Comparison of ENCODE assay signal across 8 cellular contexts in the genomic region with DNA sequence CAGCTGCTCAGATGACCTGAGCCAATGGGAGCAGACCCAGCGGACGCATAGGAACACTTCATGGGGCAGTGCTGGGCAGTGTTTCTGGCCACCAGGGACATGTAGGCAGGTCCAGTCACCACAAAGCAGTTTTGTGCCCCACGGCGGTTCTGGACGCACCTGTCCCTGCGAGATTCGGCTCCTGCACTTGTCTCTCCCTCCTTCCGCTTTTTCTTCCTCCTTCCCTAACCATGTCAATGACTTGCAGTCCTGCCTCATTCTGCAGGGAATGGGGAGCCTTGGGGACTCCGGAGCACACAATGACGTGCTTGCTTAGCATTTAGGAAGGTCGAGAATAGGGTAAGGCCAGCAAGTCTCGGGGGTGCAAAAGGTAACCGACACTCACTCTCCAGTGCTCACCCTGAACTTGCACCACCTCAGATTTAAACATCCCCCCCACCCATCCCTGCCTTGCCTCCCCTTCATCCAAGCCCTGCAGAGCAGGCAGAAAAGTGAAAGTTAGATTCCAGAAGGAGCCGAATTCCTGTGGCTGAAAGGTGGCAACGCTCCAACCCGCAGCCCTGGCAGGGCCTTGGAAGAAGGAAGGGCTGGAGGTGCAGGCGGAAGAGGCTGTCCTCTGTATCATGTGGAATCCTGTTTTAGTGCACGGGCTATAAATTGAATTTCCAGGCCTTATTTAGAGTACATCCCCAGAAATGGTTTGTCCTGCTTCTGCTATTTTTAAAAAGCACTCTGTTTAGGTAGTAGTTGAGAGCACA. TPM values are rescaled to one million over a fixed set of nuclear protein-coding genes. Genes with fewer than 3 reads are reported as not detected.
DNase-seq lines count a peak whose midpoint lies in the region; ATAC-seq and TF ChIP-seq lines count a peak whose summit lies in the region.

No MANE protein-coding gene starts in this region.

- in situ Hi-C loops in GM23248 (cut with MboI): no loop called here

- peak overlapping the region; percentile 13; the same call in 1 of the 2 replicates for H2AFZ ChIP-seq in GM23248
- no peak overlapping the region for H2AFZ ChIP-seq in hepatocyte

- intact Hi-C loops in ascending aorta (cut with DNase I): no loop called here
- intact Hi-C loops in activated CD4-positive, alpha-beta T cell treated with anti-CD3 and anti-CD28 coated beads, Interleukin-2, amount 10 ng/mL, durations not matched to agents 24 days and 14 days (cut with micrococcal nuclease): no loop called here

- H3K27me3 ChIP-seq in GM23248 (replicated peaks; ENCODE audit: insufficient read depth): peaks cover 35% of the 10 kb centered on the region
- no peaks in the 10 kb centered on the region for H3K27me3 ChIP-seq in ascending aorta
- H3K27me3 ChIP-seq in hepatocyte: no peaks in the 10 kb centered on the region

- peak overlapping the region; percentile 55 for H3K27ac Mint-ChIP-seq in stimulated activated effector memory CD8-positive, alpha-beta T cell treated with anti-CD3 and anti-CD28 coated beads, Interleukin-12 subunit alpha, Interleukin-12 subunit beta, amount 100 ng/mL, for 72 hours
- no peak overlapping the region for H3K27ac Mint-ChIP-seq in activated CD4-positive, alpha-beta T cell treated with anti-CD3 and anti-CD28 coated beads, Interleukin-2, amount 10 ng/mL, durations not matched to agents 24 days and 14 days

- peaks cover 11% of the 10 kb centered on the region for H3K4me1 Mint-ChIP-seq in stimulated activated effector memory CD8-positive, alpha-beta T cell treated with anti-CD3 and anti-CD28 coated beads, Interleukin-12 subunit alpha, Interleukin-12 subunit beta, amount 100 ng/mL, for 72 hours
- peaks cover 7% of the 10 kb centered on the region for H3K4me1 Mint-ChIP-seq in activated CD4-positive, alpha-beta T cell treated with anti-CD3 and anti-CD28 coated beads, Interleukin-2, amount 10 ng/mL, durations not matched to agents 24 days and 14 days

- 0 out of 2 replicates have a peak, but pooled peaks cover 3% of the 10 kb centered on the region for H3K4me1 ChIP-seq in GM23248 (ENCODE audit: insufficient read depth)
- H3K4me1 ChIP-seq in ascending aorta: peaks cover 8 to 12% of the 10 kb centered on the region in 2 donors
- H3K4me1 ChIP-seq in hepatocyte (ENCODE audit: insufficient read depth): peaks cover 3% of the 10 kb centered on the region

- H3K9me2 ChIP-seq in GM23248 (ENCODE audit: insufficient read depth) (no peaks in the 10 kb centered on the region), hepatocyte (replicated peaks; ENCODE audit: insufficient read depth) (no peaks in the 10 kb centered on the region)

- TF ChIP-seq CTCF in ascending aorta (IDR thresholded peaks at IDR 0.05) (no peak), hepatocyte (IDR thresholded peaks at IDR 0.05; ENCODE audit: poor library complexity) (no peak)

- WGBS in GM23248 (ENCODE audit: low coverage in 1 of 2, low lambda C conversion rate in 2 of 2, missing lambda C conversion rate in 2 of 2), 2 experiments: 37% methylated on average over 18 of the region's 18 CpGs
- WGBS in hepatocyte (ENCODE audit: low lambda C conversion rate, missing lambda C conversion rate): 74% methylated on average over 18 of the region's 18 CpGs

- ATAC-seq in stimulated activated effector memory CD8-positive, alpha-beta T cell treated with anti-CD3 and anti-CD28 coated beads, Interleukin-12 subunit alpha, Interleukin-12 subunit beta, amount 100 ng/mL, for 72 hours: no peak

- DNase-seq in GM23248 (peak; percentile 91), ascending aorta (ENCODE audit: low spot score in 2 of 2) (peak in 1 of 2 donors; percentile 77), hepatocyte (ENCODE audit: low spot score) (peak; percentile 65), NCI-H1694 treated with DMSO at 0.1 percent for 48 hours (lab: John Stamatoyannopoulos, UW) (no peak), HuH-7 (ENCODE audit: low spot score) (no peak)
- no peak for DNase-seq in stimulated activated effector memory CD8-positive, alpha-beta T cell treated with anti-CD3 and anti-CD28 coated beads, Interleukin-12 subunit alpha, Interleukin-12 subunit beta, amount 100 ng/mL, for 72 hours (ENCODE audit: low spot score in 2 of 2)
- no peak for DNase-seq in activated CD4-positive, alpha-beta T cell treated with anti-CD3 and anti-CD28 coated beads, Interleukin-2, amount 10 ng/mL, durations not matched to agents 24 days and 14 days
- no peak for DNase-seq in activated CD4-positive, alpha-beta T cell treated with anti-CD3 and anti-CD28 coated beads for 1 hour

- H3K27ac ChIP-seq in GM23248 (no peak overlapping the region), ascending aorta (peak overlapping the region; percentile 63 to 68), hepatocyte (no peak overlapping the region)

- H3K4me2 ChIP-seq in GM23248 (ENCODE audit: unreplicated experiment): peak overlapping the region; percentile 39
- H3K4me2 ChIP-seq in hepatocyte: no peak overlapping the region

- H4K20me1 ChIP-seq in GM23248 (ENCODE audit: insufficient read depth): no peaks in the 10 kb centered on the region
- H4K20me1 ChIP-seq in hepatocyte (ENCODE audit: insufficient read depth, poor library complexity, severe bottlenecking): no peaks in the 10 kb centered on the region

- H3K36me3 ChIP-seq in GM23248 (ENCODE audit: low read depth) (no peaks in the 10 kb centered on the region), ascending aorta (no peaks in the 10 kb centered on the region), hepatocyte (replicated peaks; ENCODE audit: insufficient read depth, low read depth) (no peaks in the 10 kb centered on the region)

- no peak overlapping the region for H3K9ac ChIP-seq in GM23248

- no peaks in the 10 kb centered on the region for H3K9me3 ChIP-seq in GM23248 (ENCODE audit: low read depth)
- H3K9me3 ChIP-seq in ascending aorta: no peaks in the 10 kb centered on the region
- H3K9me3 ChIP-seq in hepatocyte (ENCODE audit: low read depth): no peaks in the 10 kb centered on the region

- H3F3A ChIP-seq in GM23248 (ENCODE audit: insufficient read depth): no peaks in the 10 kb centered on the region

- H3K79me2 ChIP-seq in GM23248 (ENCODE audit: insufficient read depth) (no peaks in the 10 kb centered on the region), hepatocyte (no peaks in the 10 kb centered on the region)

- H3K9me3 Mint-ChIP-seq in stimulated activated effector memory CD8-positive, alpha-beta T cell treated with anti-CD3 and anti-CD28 coated beads, Interleukin-12 subunit alpha, Interleukin-12 subunit beta, amount 100 ng/mL, for 72 hours: no peaks in the 10 kb centered on the region
- no peaks in the 10 kb centered on the region for H3K9me3 Mint-ChIP-seq in activated CD4-positive, alpha-beta T cell treated with anti-CD3 and anti-CD28 coated beads, Interleukin-2, amount 10 ng/mL, durations not matched to agents 24 days and 14 days

- peaks cover 28% of the 10 kb centered on the region for H3K36me3 Mint-ChIP-seq in stimulated activated effector memory CD8-positive, alpha-beta T cell treated with anti-CD3 and anti-CD28 coated beads, Interleukin-12 subunit alpha, Interleukin-12 subunit beta, amount 100 ng/mL, for 72 hours
- peaks cover 8% of the 10 kb centered on the region for H3K36me3 Mint-ChIP-seq in activated CD4-positive, alpha-beta T cell treated with anti-CD3 and anti-CD28 coated beads, Interleukin-2, amount 10 ng/mL, durations not matched to agents 24 days and 14 days (ENCODE audit: low read depth)

- H3K4me3 ChIP-seq in GM23248 (no peak overlapping the region; the same call in 1 of the 2 replicates), ascending aorta (peak overlapping the region; percentile 51 to 54), hepatocyte (no peak overlapping the region)

- H3K4me3 Mint-ChIP-seq in stimulated activated effector memory CD8-positive, alpha-beta T cell treated with anti-CD3 and anti-CD28 coated beads, Interleukin-12 subunit alpha, Interleukin-12 subunit beta, amount 100 ng/mL, for 72 hours: no peak overlapping the region
- H3K4me3 Mint-ChIP-seq in activated CD4-positive, alpha-beta T cell treated with anti-CD3 and anti-CD28 coated beads, Interleukin-2, amount 10 ng/mL, durations not matched to agents 24 days and 14 days: no peak overlapping the region

- H3K27me3 Mint-ChIP-seq in activated CD4-positive, alpha-beta T cell treated with anti-CD3 and anti-CD28 coated beads, Interleukin-2, amount 10 ng/mL, durations not matched to agents 24 days and 14 days: no peaks in the 10 kb centered on the region

RNA-seq across cellular contexts. Expression of a gene that starts 40.5 kb away (rescaled TPM):
- total RNA-seq in GM23248 (2014; rRNA removed; shearing (Covaris generic)): 17.2 and 18.5 TPM in 2 replicates
- polyA plus RNA-seq in GM23248 (2016; fragmentation: Nextera tagmentation; extraction: Ambion mirVana) (16.2 and 16.7 TPM in 2 replicates), hepatocyte (15.7 and 16.6 TPM in 2 replicates)
- total RNA-seq in ascending aorta (28.1 TPM), hepatocyte (21.9 and 28.2 TPM in 2 replicates)
- 36.7 and 37.9 TPM in 2 replicates for total RNA-seq in activated CD4-positive, alpha-beta T cell treated with anti-CD3 and anti-CD28 coated beads, Interleukin-2, amount 10 ng/mL, durations not matched to agents 24 days and 14 days

Comparison
In these comparisons a context has a peak if more than half of its experiments do, and no peak if none do; other contexts are left out.
1. DNase-seq: peak in GM23248 (single experiment) and hepatocyte (single experiment); none in stimulated activated effector memory CD8-positive, alpha-beta T cell treated with anti-CD3 and anti-CD28 coated beads, Interleukin-12 subunit alpha, Interleukin-12 subunit beta, amount 100 ng/mL, for 72 hours (0 of 2), NCI-H1694 treated with DMSO at 0.1 percent for 48 hours (single experiment), HuH-7 (single experiment), activated CD4-positive, alpha-beta T cell treated with anti-CD3 and anti-CD28 coated beads, Interleukin-2, amount 10 ng/mL, durations not matched to agents 24 days and 14 days (single experiment) and activated CD4-positive, alpha-beta T cell treated with anti-CD3 and anti-CD28 coated beads for 1 hour (single experiment).
2. H3K27ac ChIP-seq: peak in ascending aorta (2 of 2); none in GM23248 (single experiment) and hepatocyte (single experiment).
3. H3K4me3 ChIP-seq: peak in ascending aorta (2 of 2); none in GM23248 (single experiment) and hepatocyte (single experiment).